ENCODE assay signal across 2 cellular contexts in the genomic region with DNA sequence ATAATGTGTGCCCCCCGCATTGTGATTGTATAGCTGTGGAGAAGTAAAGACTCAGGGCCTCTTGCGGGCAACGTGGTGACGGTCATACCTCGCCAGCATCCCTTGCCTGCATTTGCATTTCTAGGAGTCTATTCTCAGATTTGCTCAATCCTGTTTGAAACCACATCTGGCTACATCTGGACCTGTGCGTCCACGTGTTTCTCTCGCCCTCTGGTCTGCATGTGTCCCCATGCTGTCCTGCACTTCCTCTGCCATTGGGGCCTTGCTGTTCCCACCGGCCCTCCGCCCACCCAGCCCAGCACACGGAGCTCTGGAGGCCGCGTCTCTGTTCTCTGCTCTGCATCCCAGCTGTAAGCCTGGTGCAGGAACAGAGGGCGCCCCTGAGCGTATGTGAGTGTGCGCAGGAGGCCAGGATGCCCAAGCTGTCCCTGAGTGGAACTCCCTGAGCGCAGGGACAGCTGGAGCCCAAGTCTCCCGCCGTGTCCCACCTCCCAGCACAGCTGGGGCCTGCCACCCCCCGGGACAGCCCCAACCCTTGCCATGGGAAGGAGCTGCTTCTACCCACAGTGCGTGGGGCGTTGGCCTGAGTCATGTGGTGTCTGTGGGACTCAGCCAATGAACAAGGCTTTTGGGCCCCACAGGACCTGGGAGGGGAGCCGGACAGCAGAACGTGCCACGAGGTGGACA.
TF ChIP-seq lines count a peak whose summit lies in the region.

No MANE protein-coding gene starts in this region.

TF ChIP-seq in HEK293, 187 proteins besides CTCF, POLR2A, EP300 and RAD21:
- TF ChIP-seq ZIC2 (tag by site-specific recombination; IDR thresholded peaks at IDR 0.05) (peak; percentile 79), ZFHX2 (tag by site-specific recombination; conservative IDR thresholded peaks at IDR 0.05) (0 out of 2 replicates have a peak, but pooled peaks have one; percentile 8), ZNF670 (tag by site-specific recombination; IDR thresholded peaks at IDR 0.05; ENCODE audit: low read depth) (no peak), ZNF518A (tag by site-specific recombination; conservative IDR thresholded peaks at IDR 0.05; ENCODE audit: low read depth) (no peak)

TF ChIP-seq in K562, 482 proteins besides CTCF, POLR2A, EP300 and RAD21:
- no peak for TF ChIP-seq ZC3H4 (CRISPR knock-in tag; IDR thresholded peaks at IDR 0.05; ENCODE audit: borderline replicate concordance)
- TF ChIP-seq NRF1 (conservative IDR thresholded peaks at IDR 0.05 in 1 of 2, IDR thresholded peaks at IDR 0.05 in 1 of 2): peak; percentile 28 to 32; a peak in 1 of 4 replicates
